In the genomic region with DNA sequence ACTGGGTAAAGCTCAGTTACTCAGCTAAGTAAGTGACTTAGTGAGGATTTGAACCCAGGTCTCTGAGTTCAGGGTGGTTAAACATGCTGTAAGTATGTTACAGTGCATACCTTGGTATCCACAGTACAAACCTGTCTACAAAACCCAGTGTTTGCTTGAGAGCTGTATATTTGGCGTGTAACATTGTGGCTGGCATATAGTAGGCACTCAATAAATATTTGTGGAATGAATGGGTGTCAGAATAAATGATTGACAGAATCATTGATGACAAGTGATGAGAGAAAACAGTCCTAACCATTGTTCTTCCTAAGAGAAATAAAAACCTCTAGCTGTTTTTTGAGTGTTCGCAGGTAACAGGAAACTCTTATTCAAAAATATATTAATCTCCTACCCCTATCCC, we compare ENCODE assay signal across 1 cellular context.
TF ChIP-seq lines count a peak whose summit lies in the region.

No MANE protein-coding gene starts in this region.

TF ChIP-seq in IMR-90, 13 proteins besides CTCF, POLR2A, EP300 and RAD21 (continued from another document):
- TF ChIP-seq, protein P1, sequence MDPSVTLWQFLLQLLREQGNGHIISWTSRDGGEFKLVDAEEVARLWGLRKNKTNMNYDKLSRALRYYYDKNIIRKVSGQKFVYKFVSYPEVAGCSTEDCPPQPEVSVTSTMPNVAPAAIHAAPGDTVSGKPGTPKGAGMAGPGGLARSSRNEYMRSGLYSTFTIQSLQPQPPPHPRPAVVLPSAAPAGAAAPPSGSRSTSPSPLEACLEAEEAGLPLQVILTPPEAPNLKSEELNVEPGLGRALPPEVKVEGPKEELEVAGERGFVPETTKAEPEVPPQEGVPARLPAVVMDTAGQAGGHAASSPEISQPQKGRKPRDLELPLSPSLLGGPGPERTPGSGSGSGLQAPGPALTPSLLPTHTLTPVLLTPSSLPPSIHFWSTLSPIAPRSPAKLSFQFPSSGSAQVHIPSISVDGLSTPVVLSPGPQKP (IDR thresholded peaks at IDR 0.05; ENCODE audit: borderline replicate concordance, low read depth, low read length) = no peak
- TF ChIP-seq NFE2L2 (IDR thresholded peaks at IDR 0.05; ENCODE audit: low read depth, low read length) (no peak), FOS (IDR thresholded peaks at IDR 0.05; ENCODE audit: low read depth, low read length) (no peak), CHD1 (IDR thresholded peaks at IDR 0.05; ENCODE audit: low read depth, low read length) (no peak), RFX5 (IDR thresholded peaks at IDR 0.05; ENCODE audit: low read depth, low read length) (no peak), MAZ (IDR thresholded peaks at IDR 0.05; ENCODE audit: borderline replicate concordance, low read depth, low read length) (no peak), MAFK (IDR thresholded peaks at IDR 0.05; ENCODE audit: low read depth, low read length) (no peak)
TF ChIP-seq in IMR-90: peak in this region for 0.
